In the genomic region with DNA sequence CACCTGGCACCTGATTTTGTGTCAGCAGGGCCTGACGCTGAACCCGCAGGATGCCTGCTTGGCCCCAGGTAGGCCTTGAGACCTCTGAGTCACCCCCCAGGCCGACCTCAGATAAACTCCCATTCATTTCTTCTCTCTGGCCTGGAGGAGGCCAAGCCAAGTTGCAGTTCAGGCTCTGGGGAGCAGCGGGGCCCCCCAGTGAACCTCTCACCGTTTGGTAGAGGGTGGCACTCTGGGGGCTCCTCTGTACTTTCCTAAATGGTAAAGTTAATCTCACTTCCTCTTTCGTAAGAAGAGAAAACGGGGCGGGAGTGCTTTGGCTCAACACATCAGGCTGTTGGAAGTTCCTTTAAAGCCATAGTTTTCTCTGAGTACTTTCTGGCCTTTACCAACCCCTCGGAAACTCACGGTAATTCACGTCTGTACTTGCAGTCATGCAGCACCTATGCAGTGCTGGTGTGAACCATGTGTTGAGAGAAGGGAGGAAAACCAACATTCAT, we compare ENCODE assay signal across 9 cellular contexts. TPM values are rescaled to one million over a fixed set of nuclear protein-coding genes. Genes with fewer than 3 reads are reported as not detected.
DNase-seq lines count a peak whose midpoint lies in the region; ATAC-seq and TF ChIP-seq lines count a peak whose summit lies in the region.
"Had no signal": no experiment of that assay in that cellular context is flagged by ENCODE, and none has a peak within 500 bp of the region (broad histone marks: within the 10 kb centered on the region; RNA-seq: fewer than 3 reads in every experiment).

No MANE protein-coding gene starts in this region.

- no peak for DNase-seq in A673 (ENCODE audit: low spot score)
- peak; percentile 79 to 83 for DNase-seq in Kasumi-1 (lab: John Stamatoyannopoulos, UW)
- peak; percentile 77 for DNase-seq in germinal center (ENCODE audit: low spot score)
- no peak for DNase-seq in NCI-H748 treated with DMSO at 0.1 percent for 48 hours (lab: John Stamatoyannopoulos, UW)
- DNase-seq in NK-92 treated with Interleukin-12 subunit alpha and Interleukin-12 subunit beta, amount 100 ng/mL, for 24 hours (lab: John Stamatoyannopoulos, UW), result no peak
- no peak for DNase-seq in mesothelial cell of epicardium (ENCODE audit: low spot score in 2 of 2, unreplicated experiment in 2 of 2)
- DNase-seq in retina, result no peak
- DNase-seq: NCI-H69 had no signal

- no peaks in the 10 kb centered on the region for H3K36me3 Mint-ChIP-seq in mesothelial cell of epicardium

- no peaks in the 10 kb centered on the region for H3K9me3 ChIP-seq in A673 (ENCODE audit: low read depth, low read length, poor library complexity, severe bottlenecking)

- H3K27ac ChIP-seq in A673 (ENCODE audit: low read depth, low read length, poor library complexity, severe bottlenecking), result peak overlapping the region; percentile 60

- no peak overlapping the region for H3K27ac Mint-ChIP-seq in mesothelial cell of epicardium

- peak; percentile 51 for ATAC-seq in GM21360 (IDR thresholded peaks at IDR 0.05; ENCODE audit: unreplicated experiment)

- peaks cover 25% of the 10 kb centered on the region for H3K27me3 Mint-ChIP-seq in mesothelial cell of epicardium (ENCODE audit: low read depth)

- H3K4me3 ChIP-seq in A673 (ENCODE audit: low read depth, low read length, poor library complexity, severe bottlenecking), result peak overlapping the region; percentile 88

- CTCF ChIA-PET in A673 (lab: Charles Lee), result no interaction called here

- no peaks in the 10 kb centered on the region for H3K27me3 ChIP-seq in A673 (replicated peaks; ENCODE audit: insufficient read depth, low read depth, low read length, poor library complexity)

- H3K9me3 Mint-ChIP-seq in mesothelial cell of epicardium, result no peaks in the 10 kb centered on the region

- intact Hi-C loops in A673 (cut with micrococcal nuclease; ENCODE audit: unreplicated experiment), result loop anchor here (2.0 kb wide), 1 partner anchor 55 kb away; no protein-coding TSS in a partner anchor

- no TSS peak for BruUV-seq in A673 (replicated peaks; lab: Mats Ljungman, UMichigan)

- peaks cover 23% of the 10 kb centered on the region for H3K4me1 Mint-ChIP-seq in mesothelial cell of epicardium

- H3K4me1 ChIP-seq in A673 (ENCODE audit: insufficient read depth, low read length, poor library complexity, severe bottlenecking), result peaks cover 47% of the 10 kb centered on the region

- no peak for TF ChIP-seq CTCF in A673 (conservative IDR thresholded peaks at IDR 0.05; ENCODE audit: low read depth, low read length)
- no peak for TF ChIP-seq CTCF in mesothelial cell of epicardium (IDR thresholded peaks at IDR 0.05; ENCODE audit: unreplicated experiment)

- POLR2A ChIA-PET in A673 (lab: Charles Lee; ENCODE audit: low non-redundant PET), result no interaction called here

- H3K36me3 ChIP-seq in A673 (ENCODE audit: insufficient read depth, low read length, poor library complexity, severe bottlenecking), result peaks cover 14% of the 10 kb centered on the region

- no peak overlapping the region for H3K4me3 Mint-ChIP-seq in mesothelial cell of epicardium

RNA-seq across cellular contexts. Expression of a gene that starts 2.8 kb away (rescaled TPM):
- total RNA-seq in A673 (2021) (81.0 and 81.2 TPM in 2 replicates), mesothelial cell of epicardium (6.1 to 6.8 TPM (median 6.4 TPM) in 3 replicates)

Comparison
In these comparisons a context has a peak if more than half of its experiments do, and no peak if none do; other contexts are left out.
1. DNase-seq: peak in Kasumi-1 (2 of 2) and germinal center (single experiment); none in A673 (single experiment), NCI-H748 treated with DMSO at 0.1 percent for 48 hours (single experiment), NK-92 treated with Interleukin-12 subunit alpha and Interleukin-12 subunit beta, amount 100 ng/mL, for 24 hours (single experiment), mesothelial cell of epicardium (0 of 2) and retina (single experiment).
2. RNA of a gene that starts 2.8 kb away (total RNA-seq): 81.0 to 81.2 TPM in A673; 6.1 to 6.8 TPM in mesothelial cell of epicardium; every median in the first group is over 10 times any median in the second.